1 cellular context compared by ENCODE assay signal in the genomic region with DNA sequence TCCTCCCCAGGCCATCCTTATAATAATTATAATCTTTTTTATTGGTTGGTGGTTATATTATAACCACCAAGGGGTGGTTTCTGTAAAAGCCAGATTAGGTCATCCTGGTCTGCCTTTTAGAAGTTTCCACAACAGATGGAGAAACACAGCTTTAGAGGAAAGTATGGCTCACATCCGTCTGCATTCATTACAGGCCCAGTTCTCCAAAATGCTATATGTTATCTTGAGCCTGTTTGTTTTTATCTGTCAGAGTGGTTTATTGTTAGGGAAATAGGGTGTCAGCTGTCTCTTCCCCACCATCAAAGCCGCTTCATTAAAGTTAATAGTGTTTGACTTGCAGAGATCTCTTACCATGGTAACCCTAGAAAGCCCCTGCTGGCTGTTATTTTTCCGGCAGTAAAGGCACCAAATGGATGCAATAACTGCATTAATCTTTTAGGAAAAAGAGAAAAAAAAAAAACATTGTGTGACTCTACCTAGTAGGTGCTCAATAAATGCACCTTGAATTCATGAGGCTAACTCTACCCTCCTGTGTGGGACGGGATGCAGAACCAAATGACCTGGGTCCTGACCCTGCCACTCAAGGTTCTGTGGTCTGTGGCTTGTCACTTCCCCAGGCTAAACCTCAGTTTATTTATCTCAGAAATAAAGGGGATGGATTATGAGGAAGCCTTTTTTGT.
TF ChIP-seq lines count a peak whose summit lies in the region.

No MANE protein-coding gene starts in this region.

TF ChIP-seq in HEK293, 187 proteins besides CTCF, POLR2A, EP300 and RAD21 (continued from another document):
- TF ChIP-seq PRDM2 (tag by site-specific recombination; IDR thresholded peaks at IDR 0.05; ENCODE audit: borderline replicate concordance) (no peak), ZNF600 (tag by site-specific recombination; IDR thresholded peaks at IDR 0.05) (0 out of 2 replicates have a peak, but pooled peaks have one; percentile 28)
